Comparison of ENCODE assay signal across 1 cellular context in the genomic region with DNA sequence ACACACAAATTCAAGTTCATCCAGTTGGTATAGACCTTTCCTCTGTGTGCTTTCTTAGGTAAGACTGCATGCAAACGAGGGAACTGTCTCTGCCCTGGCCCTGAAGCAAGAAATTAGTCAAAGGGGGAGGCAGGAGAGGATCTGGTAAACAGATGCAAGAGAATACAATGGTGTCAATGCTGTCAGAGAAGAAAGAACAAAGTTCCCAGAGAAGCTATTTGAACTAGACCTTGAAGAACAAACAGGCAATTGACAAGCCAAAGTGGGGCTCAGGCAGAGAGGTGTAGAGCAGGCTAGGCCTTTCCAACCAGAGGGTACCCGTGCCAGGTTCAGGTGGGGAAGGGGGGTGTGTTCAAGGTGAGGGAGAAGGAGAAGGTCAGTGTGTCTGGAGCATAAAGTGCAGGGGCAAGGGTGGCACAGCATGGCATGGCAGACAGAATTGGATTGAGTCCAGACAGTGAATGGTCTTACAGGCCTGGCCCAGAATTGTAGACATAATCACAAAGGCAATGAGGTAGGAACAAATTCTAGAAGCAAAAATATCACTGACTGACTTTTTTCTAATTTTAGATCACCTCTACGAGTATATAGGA.
A peak's percentile ranks its signal among the peaks of the same experiment; 100 is the strongest.
TF ChIP-seq lines count a peak whose summit lies in the region.

No MANE protein-coding gene starts in this region.

TF ChIP-seq in HepG2, 621 proteins besides CTCF, POLR2A, EP300 and RAD21 (continued from another document and continues in another):
- peak; percentile 88 for TF ChIP-seq ARID5B (CRISPR knock-in tag; IDR thresholded peaks at IDR 0.05)
- TF ChIP-seq ZNF235 (CRISPR knock-in tag; IDR thresholded peaks at IDR 0.05; ENCODE audit: borderline replicate concordance) = no peak
- peak; percentile 39; the same call in 1 of the 2 replicates for TF ChIP-seq TCF7 (IDR thresholded peaks at IDR 0.05; ENCODE audit: low read depth)
- peak; percentile 40 for TF ChIP-seq TBL1XR1 (IDR thresholded peaks at IDR 0.05; ENCODE audit: borderline replicate concordance, low read length, partially characterized antibody)
- TF ChIP-seq, protein P1, sequence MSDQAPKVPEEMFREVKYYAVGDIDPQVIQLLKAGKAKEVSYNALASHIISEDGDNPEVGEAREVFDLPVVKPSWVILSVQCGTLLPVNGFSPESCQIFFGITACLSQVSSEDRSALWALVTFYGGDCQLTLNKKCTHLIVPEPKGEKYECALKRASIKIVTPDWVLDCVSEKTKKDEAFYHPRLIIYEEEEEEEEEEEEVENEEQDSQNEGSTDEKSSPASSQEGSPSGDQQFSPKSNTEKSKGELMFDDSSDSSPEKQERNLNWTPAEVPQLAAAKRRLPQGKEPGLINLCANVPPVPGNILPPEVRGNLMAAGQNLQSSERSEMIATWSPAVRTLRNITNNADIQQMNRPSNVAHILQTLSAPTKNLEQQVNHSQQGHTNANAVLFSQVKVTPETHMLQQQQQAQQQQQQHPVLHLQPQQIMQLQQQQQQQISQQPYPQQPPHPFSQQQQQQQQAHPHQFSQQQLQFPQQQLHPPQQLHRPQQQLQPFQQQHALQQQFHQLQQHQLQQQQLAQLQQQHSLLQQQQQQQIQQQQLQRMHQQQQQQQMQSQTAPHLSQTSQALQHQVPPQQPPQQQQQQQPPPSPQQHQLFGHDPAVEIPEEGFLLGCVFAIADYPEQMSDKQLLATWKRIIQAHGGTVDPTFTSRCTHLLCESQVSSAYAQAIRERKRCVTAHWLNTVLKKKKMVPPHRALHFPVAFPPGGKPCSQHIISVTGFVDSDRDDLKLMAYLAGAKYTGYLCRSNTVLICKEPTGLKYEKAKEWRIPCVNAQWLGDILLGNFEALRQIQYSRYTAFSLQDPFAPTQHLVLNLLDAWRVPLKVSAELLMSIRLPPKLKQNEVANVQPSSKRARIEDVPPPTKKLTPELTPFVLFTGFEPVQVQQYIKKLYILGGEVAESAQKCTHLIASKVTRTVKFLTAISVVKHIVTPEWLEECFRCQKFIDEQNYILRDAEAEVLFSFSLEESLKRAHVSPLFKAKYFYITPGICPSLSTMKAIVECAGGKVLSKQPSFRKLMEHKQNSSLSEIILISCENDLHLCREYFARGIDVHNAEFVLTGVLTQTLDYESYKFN (CRISPR knock-in tag; conservative IDR thresholded peaks at IDR 0.05) = peak; percentile 57
- 0 out of 2 replicates have a peak, but pooled peaks have one; percentile 24 for TF ChIP-seq ELF3 (CRISPR knock-in tag; IDR thresholded peaks at IDR 0.05)
- TF ChIP-seq PAWR (CRISPR knock-in tag; IDR thresholded peaks at IDR 0.05; ENCODE audit: borderline replicate concordance) = no peak
- 0 out of 2 replicates have a peak, but pooled peaks have one; percentile 31 for TF ChIP-seq HHEX (CRISPR knock-in tag; IDR thresholded peaks at IDR 0.05)
- peak; percentile 52 for TF ChIP-seq TEAD3 (CRISPR knock-in tag; optimal IDR thresholded peaks at IDR 0.05; ENCODE audit: borderline replicate concordance)
- peak; percentile 49 for TF ChIP-seq FOXO1 (CRISPR knock-in tag; IDR thresholded peaks at IDR 0.05)
- peak; percentile 54; the same call in 1 of the 2 replicates for TF ChIP-seq SALL1 (CRISPR knock-in tag; IDR thresholded peaks at IDR 0.05)
- TF ChIP-seq ZFX (CRISPR knock-in tag; IDR thresholded peaks at IDR 0.05; ENCODE audit: low read depth) = 0 out of 2 replicates have a peak, but pooled peaks have one; percentile 45
- TF ChIP-seq POGZ (CRISPR knock-in tag; IDR thresholded peaks at IDR 0.05) = 0 out of 2 replicates have a peak, but pooled peaks have one; percentile 45
- no peak for TF ChIP-seq SIN3B (IDR thresholded peaks at IDR 0.05; ENCODE audit: low read length)
- TF ChIP-seq, protein P2, sequence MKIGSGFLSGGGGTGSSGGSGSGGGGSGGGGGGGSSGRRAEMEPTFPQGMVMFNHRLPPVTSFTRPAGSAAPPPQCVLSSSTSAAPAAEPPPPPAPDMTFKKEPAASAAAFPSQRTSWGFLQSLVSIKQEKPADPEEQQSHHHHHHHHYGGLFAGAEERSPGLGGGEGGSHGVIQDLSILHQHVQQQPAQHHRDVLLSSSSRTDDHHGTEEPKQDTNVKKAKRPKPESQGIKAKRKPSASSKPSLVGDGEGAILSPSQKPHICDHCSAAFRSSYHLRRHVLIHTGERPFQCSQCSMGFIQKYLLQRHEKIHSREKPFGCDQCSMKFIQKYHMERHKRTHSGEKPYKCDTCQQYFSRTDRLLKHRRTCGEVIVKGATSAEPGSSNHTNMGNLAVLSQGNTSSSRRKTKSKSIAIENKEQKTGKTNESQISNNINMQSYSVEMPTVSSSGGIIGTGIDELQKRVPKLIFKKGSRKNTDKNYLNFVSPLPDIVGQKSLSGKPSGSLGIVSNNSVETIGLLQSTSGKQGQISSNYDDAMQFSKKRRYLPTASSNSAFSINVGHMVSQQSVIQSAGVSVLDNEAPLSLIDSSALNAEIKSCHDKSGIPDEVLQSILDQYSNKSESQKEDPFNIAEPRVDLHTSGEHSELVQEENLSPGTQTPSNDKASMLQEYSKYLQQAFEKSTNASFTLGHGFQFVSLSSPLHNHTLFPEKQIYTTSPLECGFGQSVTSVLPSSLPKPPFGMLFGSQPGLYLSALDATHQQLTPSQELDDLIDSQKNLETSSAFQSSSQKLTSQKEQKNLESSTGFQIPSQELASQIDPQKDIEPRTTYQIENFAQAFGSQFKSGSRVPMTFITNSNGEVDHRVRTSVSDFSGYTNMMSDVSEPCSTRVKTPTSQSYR (CRISPR knock-in tag; IDR thresholded peaks at IDR 0.05; ENCODE audit: borderline replicate concordance) = peak; percentile 62; the same call in 1 of the 2 replicates
- TF ChIP-seq SNRNP70 (IDR thresholded peaks at IDR 0.05; ENCODE audit: low read depth, low read length) = no peak
- TF ChIP-seq ZNF687 (CRISPR knock-in tag; IDR thresholded peaks at IDR 0.05) = no peak
- TF ChIP-seq TBX2 (CRISPR knock-in tag; IDR thresholded peaks at IDR 0.05; ENCODE audit: borderline replicate concordance) = peak; percentile 77; the same call in 1 of the 2 replicates
- peak; percentile 64 for TF ChIP-seq HIC2 (CRISPR knock-in tag; IDR thresholded peaks at IDR 0.05; ENCODE audit: low read depth)
- TF ChIP-seq ZNF749 (CRISPR knock-in tag; IDR thresholded peaks at IDR 0.05; ENCODE audit: borderline replicate concordance) = no peak
- TF ChIP-seq ZNF367 (CRISPR knock-in tag; IDR thresholded peaks at IDR 0.05; ENCODE audit: borderline replicate concordance) = no peak
- TF ChIP-seq ZNF674 (CRISPR knock-in tag; IDR thresholded peaks at IDR 0.05; ENCODE audit: low read depth) = no peak
- no peak for TF ChIP-seq NR2F6 (IDR thresholded peaks at IDR 0.05)
- peak; percentile 12; the same call in 1 of the 2 replicates for TF ChIP-seq NR2F6 (CRISPR knock-in tag; IDR thresholded peaks at IDR 0.05)
- TF ChIP-seq HDAC2 (CRISPR knock-in tag; IDR thresholded peaks at IDR 0.05) = 0 out of 2 replicates have a peak, but pooled peaks have one; percentile 32
- TF ChIP-seq EHMT2 (IDR thresholded peaks at IDR 0.05; ENCODE audit: borderline replicate concordance, low read depth, low read length) = no peak
- TF ChIP-seq FOSL1 (CRISPR knock-in tag; IDR thresholded peaks at IDR 0.05; ENCODE audit: borderline replicate concordance) = no peak
- no peak for TF ChIP-seq RORA (CRISPR knock-in tag; IDR thresholded peaks at IDR 0.05)
- peak; percentile 72; the same call in 1 of the 2 replicates for TF ChIP-seq HNRNPL (IDR thresholded peaks at IDR 0.05; ENCODE audit: low read depth, low read length)
- peak; percentile 78 for TF ChIP-seq BCL6 (CRISPR knock-in tag; IDR thresholded peaks at IDR 0.05)
- TF ChIP-seq, protein P3, sequence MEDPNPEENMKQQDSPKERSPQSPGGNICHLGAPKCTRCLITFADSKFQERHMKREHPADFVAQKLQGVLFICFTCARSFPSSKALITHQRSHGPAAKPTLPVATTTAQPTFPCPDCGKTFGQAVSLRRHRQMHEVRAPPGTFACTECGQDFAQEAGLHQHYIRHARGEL (CRISPR knock-in tag; IDR thresholded peaks at IDR 0.05) = no peak
- TF ChIP-seq ZNF878 (CRISPR knock-in tag; IDR thresholded peaks at IDR 0.05) = no peak
- TF ChIP-seq ZNF614 (CRISPR knock-in tag; IDR thresholded peaks at IDR 0.05; ENCODE audit: borderline replicate concordance) = 0 out of 2 replicates have a peak, but pooled peaks have one; percentile 14
- TF ChIP-seq HMG20A (CRISPR knock-in tag; IDR thresholded peaks at IDR 0.05; ENCODE audit: borderline replicate concordance) = peak; percentile 49; the same call in 1 of the 2 replicates
- TF ChIP-seq THAP8 (CRISPR knock-in tag; IDR thresholded peaks at IDR 0.05; ENCODE audit: borderline replicate concordance) = no peak
- TF ChIP-seq NFYC (CRISPR knock-in tag; IDR thresholded peaks at IDR 0.05) = no peak
- TF ChIP-seq HNRNPH1 (optimal IDR thresholded peaks at IDR 0.05; ENCODE audit: low read depth, low read length) = no peak
- TF ChIP-seq ZNF331 (CRISPR knock-in tag; IDR thresholded peaks at IDR 0.05) = 0 out of 2 replicates have a peak, but pooled peaks have one; percentile 15
- peak; percentile 67 for TF ChIP-seq SOX13 (IDR thresholded peaks at IDR 0.05)
- peak in 1 of 2 experiments; percentile 96; a peak in 2 of 4 replicates for TF ChIP-seq SOX13 (CRISPR knock-in tag; conservative IDR thresholded peaks at IDR 0.05 in 1 of 2, IDR thresholded peaks at IDR 0.05 in 1 of 2)
- no peak for TF ChIP-seq PPARG (CRISPR knock-in tag; conservative IDR thresholded peaks at IDR 0.05)
- 0 out of 2 replicates have a peak, but pooled peaks have one; percentile 24 for TF ChIP-seq CEBPG (CRISPR knock-in tag; IDR thresholded peaks at IDR 0.05)
